ENCODE assay signal across 1 cellular context in genomic region chr20:32681175-32682084, GRCh38.
TF ChIP-seq lines count a peak whose summit lies in the region.

No MANE protein-coding gene starts in this region.

TF ChIP-seq in HepG2, 621 proteins besides CTCF, POLR2A, EP300 and RAD21 (continued from another document and continues in another):
- TF ChIP-seq, protein P1, sequence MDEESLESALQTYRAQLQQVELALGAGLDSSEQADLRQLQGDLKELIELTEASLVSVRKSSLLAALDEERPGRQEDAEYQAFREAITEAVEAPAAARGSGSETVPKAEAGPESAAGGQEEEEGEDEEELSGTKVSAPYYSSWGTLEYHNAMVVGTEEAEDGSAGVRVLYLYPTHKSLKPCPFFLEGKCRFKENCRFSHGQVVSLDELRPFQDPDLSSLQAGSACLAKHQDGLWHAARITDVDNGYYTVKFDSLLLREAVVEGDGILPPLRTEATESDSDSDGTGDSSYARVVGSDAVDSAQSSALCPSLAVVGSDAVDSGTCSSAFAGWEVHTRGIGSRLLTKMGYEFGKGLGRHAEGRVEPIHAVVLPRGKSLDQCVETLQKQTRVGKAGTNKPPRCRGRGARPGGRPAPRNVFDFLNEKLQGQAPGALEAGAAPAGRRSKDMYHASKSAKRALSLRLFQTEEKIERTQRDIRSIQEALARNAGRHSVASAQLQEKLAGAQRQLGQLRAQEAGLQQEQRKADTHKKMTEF (CRISPR knock-in tag; IDR thresholded peaks at IDR 0.05) = peak; percentile 38; the same call in 1 of the 2 replicates
- TF ChIP-seq ATF1 (CRISPR knock-in tag; IDR thresholded peaks at IDR 0.05) (no peak), ZSCAN9 (CRISPR knock-in tag; IDR thresholded peaks at IDR 0.05; ENCODE audit: borderline replicate concordance) (no peak), GABPA (IDR thresholded peaks at IDR 0.05; ENCODE audit: low read depth, low read length) (no peak), GABPA (CRISPR knock-in tag; IDR thresholded peaks at IDR 0.05; ENCODE audit: low read depth) (no peak), ZNF234 (CRISPR knock-in tag; conservative IDR thresholded peaks at IDR 0.05) (no peak), RARA (CRISPR knock-in tag; IDR thresholded peaks at IDR 0.05) (peak; percentile 2; the same call in 1 of the 2 replicates), FOXA3 (CRISPR knock-in tag; IDR thresholded peaks at IDR 0.05) (no peak), NCOA1 (CRISPR knock-in tag; IDR thresholded peaks at IDR 0.05) (no peak), TFE3 (CRISPR knock-in tag; IDR thresholded peaks at IDR 0.05) (0 out of 2 replicates have a peak, but pooled peaks have one; percentile 15), YEATS4 (CRISPR knock-in tag; IDR thresholded peaks at IDR 0.05; ENCODE audit: borderline replicate concordance) (no peak), ZNF530 (CRISPR knock-in tag; IDR thresholded peaks at IDR 0.05; ENCODE audit: low read depth) (no peak), ZNF546 (CRISPR knock-in tag; conservative IDR thresholded peaks at IDR 0.05) (peak; percentile 53; the same call in 1 of the 2 replicates), THAP9 (CRISPR knock-in tag; IDR thresholded peaks at IDR 0.05; ENCODE audit: borderline replicate concordance) (peak; percentile 66; the same call in 1 of the 2 replicates), ZBTB14 (CRISPR knock-in tag; IDR thresholded peaks at IDR 0.05) (no peak), ZNF784 (CRISPR knock-in tag; IDR thresholded peaks at IDR 0.05; ENCODE audit: borderline replicate concordance) (no peak), NKX3-1 (CRISPR knock-in tag; IDR thresholded peaks at IDR 0.05) (no peak), IKZF5 (CRISPR knock-in tag; IDR thresholded peaks at IDR 0.05) (0 out of 2 replicates have a peak, but pooled peaks have one; percentile 8), ZBTB4 (CRISPR knock-in tag; IDR thresholded peaks at IDR 0.05; ENCODE audit: borderline replicate concordance) (peak; percentile 92; the same call in 1 of the 2 replicates), ETV6 (CRISPR knock-in tag; conservative IDR thresholded peaks at IDR 0.05) (no peak), ZNF552 (CRISPR knock-in tag; IDR thresholded peaks at IDR 0.05; ENCODE audit: borderline replicate concordance) (no peak), MBD4 (IDR thresholded peaks at IDR 0.05; ENCODE audit: borderline replicate concordance, low read length) (no peak), MEF2D (CRISPR knock-in tag; IDR thresholded peaks at IDR 0.05) (0 out of 2 replicates have a peak, but pooled peaks have one; percentile 4), TSC22D2 (CRISPR knock-in tag; IDR thresholded peaks at IDR 0.05; ENCODE audit: borderline replicate concordance) (no peak)
- TF ChIP-seq, protein P2, sequence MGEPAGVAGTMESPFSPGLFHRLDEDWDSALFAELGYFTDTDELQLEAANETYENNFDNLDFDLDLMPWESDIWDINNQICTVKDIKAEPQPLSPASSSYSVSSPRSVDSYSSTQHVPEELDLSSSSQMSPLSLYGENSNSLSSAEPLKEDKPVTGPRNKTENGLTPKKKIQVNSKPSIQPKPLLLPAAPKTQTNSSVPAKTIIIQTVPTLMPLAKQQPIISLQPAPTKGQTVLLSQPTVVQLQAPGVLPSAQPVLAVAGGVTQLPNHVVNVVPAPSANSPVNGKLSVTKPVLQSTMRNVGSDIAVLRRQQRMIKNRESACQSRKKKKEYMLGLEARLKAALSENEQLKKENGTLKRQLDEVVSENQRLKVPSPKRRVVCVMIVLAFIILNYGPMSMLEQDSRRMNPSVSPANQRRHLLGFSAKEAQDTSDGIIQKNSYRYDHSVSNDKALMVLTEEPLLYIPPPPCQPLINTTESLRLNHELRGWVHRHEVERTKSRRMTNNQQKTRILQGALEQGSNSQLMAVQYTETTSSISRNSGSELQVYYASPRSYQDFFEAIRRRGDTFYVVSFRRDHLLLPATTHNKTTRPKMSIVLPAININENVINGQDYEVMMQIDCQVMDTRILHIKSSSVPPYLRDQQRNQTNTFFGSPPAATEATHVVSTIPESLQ (CRISPR knock-in tag; conservative IDR thresholded peaks at IDR 0.05) = no peak
- TF ChIP-seq, protein P3, sequence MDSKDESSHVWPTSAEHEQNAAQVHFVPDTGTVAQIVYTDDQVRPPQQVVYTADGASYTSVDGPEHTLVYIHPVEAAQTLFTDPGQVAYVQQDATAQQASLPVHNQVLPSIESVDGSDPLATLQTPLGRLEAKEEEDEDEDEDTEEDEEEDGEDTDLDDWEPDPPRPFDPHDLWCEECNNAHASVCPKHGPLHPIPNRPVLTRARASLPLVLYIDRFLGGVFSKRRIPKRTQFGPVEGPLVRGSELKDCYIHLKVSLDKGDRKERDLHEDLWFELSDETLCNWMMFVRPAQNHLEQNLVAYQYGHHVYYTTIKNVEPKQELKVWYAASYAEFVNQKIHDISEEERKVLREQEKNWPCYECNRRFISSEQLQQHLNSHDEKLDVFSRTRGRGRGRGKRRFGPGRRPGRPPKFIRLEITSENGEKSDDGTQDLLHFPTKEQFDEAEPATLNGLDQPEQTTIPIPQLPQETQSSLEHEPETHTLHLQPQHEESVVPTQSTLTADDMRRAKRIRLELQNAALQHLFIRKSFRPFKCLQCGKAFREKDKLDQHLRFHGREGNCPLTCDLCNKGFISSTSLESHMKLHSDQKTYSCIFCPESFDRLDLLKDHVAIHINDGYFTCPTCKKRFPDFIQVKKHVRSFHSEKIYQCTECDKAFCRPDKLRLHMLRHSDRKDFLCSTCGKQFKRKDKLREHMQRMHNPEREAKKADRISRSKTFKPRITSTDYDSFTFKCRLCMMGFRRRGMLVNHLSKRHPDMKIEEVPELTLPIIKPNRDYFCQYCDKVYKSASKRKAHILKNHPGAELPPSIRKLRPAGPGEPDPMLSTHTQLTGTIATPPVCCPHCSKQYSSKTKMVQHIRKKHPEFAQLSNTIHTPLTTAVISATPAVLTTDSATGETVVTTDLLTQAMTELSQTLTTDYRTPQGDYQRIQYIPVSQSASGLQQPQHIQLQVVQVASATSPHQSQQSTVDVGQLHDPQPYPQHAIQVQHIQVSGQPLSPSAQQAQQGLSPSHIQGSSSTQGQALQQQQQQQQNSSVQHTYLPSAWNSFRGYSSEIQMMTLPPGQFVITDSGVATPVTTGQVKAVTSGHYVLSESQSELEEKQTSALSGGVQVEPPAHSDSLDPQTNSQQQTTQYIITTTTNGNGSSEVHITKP (CRISPR knock-in tag; IDR thresholded peaks at IDR 0.05; ENCODE audit: low read depth) = no peak
- TF ChIP-seq, protein P4, sequence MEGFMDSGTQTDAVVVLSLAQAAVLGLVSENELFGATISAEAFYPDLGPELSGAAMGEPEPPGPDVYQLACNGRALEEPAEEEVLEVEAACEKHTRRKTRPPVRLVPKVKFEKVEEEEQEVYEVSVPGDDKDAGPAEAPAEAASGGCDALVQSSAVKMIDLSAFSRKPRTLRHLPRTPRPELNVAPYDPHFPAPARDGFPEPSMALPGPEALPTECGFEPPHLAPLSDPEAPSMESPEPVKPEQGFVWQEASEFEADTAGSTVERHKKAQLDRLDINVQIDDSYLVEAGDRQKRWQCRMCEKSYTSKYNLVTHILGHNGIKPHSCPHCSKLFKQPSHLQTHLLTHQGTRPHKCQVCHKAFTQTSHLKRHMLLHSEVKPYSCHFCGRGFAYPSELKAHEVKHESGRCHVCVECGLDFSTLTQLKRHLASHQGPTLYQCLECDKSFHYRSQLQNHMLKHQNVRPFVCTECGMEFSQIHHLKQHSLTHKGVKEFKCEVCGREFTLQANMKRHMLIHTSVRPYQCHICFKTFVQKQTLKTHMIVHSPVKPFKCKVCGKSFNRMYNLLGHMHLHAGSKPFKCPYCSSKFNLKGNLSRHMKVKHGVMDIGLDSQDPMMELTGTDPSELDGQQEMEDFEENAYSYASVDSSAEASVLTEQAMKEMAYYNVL (CRISPR knock-in tag; IDR thresholded peaks at IDR 0.05; ENCODE audit: borderline replicate concordance) = 0 out of 2 replicates have a peak, but pooled peaks have one; percentile 53
